Comparison of ENCODE assay signal across 1 cellular context in genomic region chr10:64547168-64547567, GRCh38.
TF ChIP-seq lines count a peak whose summit lies in the region.

No MANE protein-coding gene starts in this region.

TF ChIP-seq in GM23338, 12 proteins besides CTCF, POLR2A, EP300 and RAD21 (continued from another document):
- TF ChIP-seq ETS1 (IDR thresholded peaks at IDR 0.05) (no peak), EZH2phosphoT487 (IDR thresholded peaks at IDR 0.05; ENCODE audit: unreplicated experiment) (no peak), ZNF331 (CRISPR knock-in tag; IDR thresholded peaks at IDR 0.05; ENCODE audit: low read depth) (no peak), ZNF114 (CRISPR knock-in tag; IDR thresholded peaks at IDR 0.05) (no peak), ZNF462 (CRISPR knock-in tag; IDR thresholded peaks at IDR 0.05) (no peak)
